ENCODE assay signal across 25 cellular contexts in the genomic region with DNA sequence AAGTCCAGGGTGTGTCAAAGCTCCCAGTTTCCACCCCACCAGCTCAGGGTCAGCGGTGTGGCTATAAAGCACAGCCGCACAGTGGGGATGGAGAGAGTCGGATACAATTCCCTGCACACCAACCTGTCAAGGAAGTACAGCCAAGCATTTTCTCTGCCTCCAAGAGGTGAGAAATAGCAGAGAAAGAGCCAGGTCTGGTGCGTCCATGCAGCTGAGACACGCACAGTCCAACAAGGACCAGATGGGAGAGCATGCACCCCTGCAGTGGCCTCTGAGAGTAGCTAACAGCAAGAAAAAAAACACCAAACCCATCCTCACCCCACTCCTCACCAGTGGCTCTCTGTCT.
"Had no signal": no experiment of that assay in that cellular context is flagged by ENCODE, and none has a peak within 500 bp of the region (broad histone marks: within the 10 kb centered on the region; RNA-seq: fewer than 3 reads in every experiment).

No MANE protein-coding gene starts in this region.

- ATAC-seq: activated CD8-positive, alpha-beta T cell treated with anti-CD3 and anti-CD28 coated beads, Interleukin-2, amount 10 ng/mL, durations not matched to agents 7 days and 5 days; Panc1; Right ventricle myocardium inferior had no signal

- DNase-seq: activated CD4-positive, alpha-beta T cell treated with anti-CD3 and anti-CD28 coated beads for 48 hours; activated CD4-positive, alpha-beta T cell treated with anti-CD3 and anti-CD28 coated beads, Interleukin-2, amount 50 U/mL, for 4 hours; activated CD4-positive, CD25-positive, alpha-beta regulatory T cell treated with anti-CD3 and anti-CD28 coated beads, Interleukin-2, amount 50 U/mL, for 72 hours; activated CD8-positive, alpha-beta memory T cell treated with anti-CD3 and anti-CD28 coated beads, Interleukin-2, amount 50 U/mL, for 48 hours; activated CD8-positive, alpha-beta T cell treated with anti-CD3 and anti-CD28 coated beads, Interleukin-2, amount 10 ng/mL, durations not matched to agents 7 days and 5 days; activated naive CD4-positive, alpha-beta T cell treated with anti-CD3 and anti-CD28 coated beads, Interleukin-2, amount 50 U/mL, for 16 hours; activated naive CD8-positive, alpha-beta T cell treated with anti-CD3 and anti-CD28 coated beads, Interleukin-2, amount 10 ng/mL, durations not matched to agents 7 days and 5 days; activated T-cell treated with anti-CD3 and anti-CD28 coated beads, Interleukin-2, amount 50 U/mL, for 1 hour; adrenal gland; aorta; KG1; NCI-H1092; NCI-H1417; NCI-H1694; NCI-H2029; NCI-H2107; NCI-H2171 treated with DMSO at 0.1 percent for 48 hours; NCI-H226; NCI-H82; NK-92 treated with Interleukin-12 subunit alpha and Interleukin-12 subunit beta, amount 100 ng/mL, for 24 hours; OCI-M1; RPMI8226 had no signal

- H3K27ac ChIP-seq: adrenal gland, breast epithelium had no signal

- H3K4me1 ChIP-seq: adrenal gland, breast epithelium had no signal

- H3K27me3 ChIP-seq: adrenal gland, breast epithelium had no signal

- H3K9me3 ChIP-seq: adrenal gland, breast epithelium had no signal

- H3K36me3 ChIP-seq: adrenal gland, breast epithelium had no signal

- H3K4me3 ChIP-seq: adrenal gland had no signal
